ENCODE assay signal across 11 cellular contexts in genomic region chr9:91119147-91119546, GRCh38.
A peak's percentile ranks its signal among the peaks of the same experiment; 100 is the strongest.
DNase-seq lines count a peak whose midpoint lies in the region; ATAC-seq and TF ChIP-seq lines count a peak whose summit lies in the region.
"Had no signal": no experiment of that assay in that cellular context is flagged by ENCODE, and none has a peak within 500 bp of the region (broad histone marks: within the 10 kb centered on the region; RNA-seq: fewer than 3 reads in every experiment).

No MANE protein-coding gene starts in this region.

- peaks cover 12% of the 10 kb centered on the region for H3K36me3 Mint-ChIP-seq in glutamatergic neuron (ENCODE audit: unreplicated experiment)

- peaks cover 29% of the 10 kb centered on the region for H3K4me1 ChIP-seq in skeletal muscle satellite cell (ENCODE audit: control insufficient read depth, insufficient read depth, low read length)

- H3K9ac ChIP-seq in skeletal muscle satellite cell (ENCODE audit: low read depth, low read length) = peak overlapping the region; percentile 62

- peak overlapping the region; percentile 35 for H3K4me3 Mint-ChIP-seq in glutamatergic neuron (ENCODE audit: unreplicated experiment)
- H3K4me3 Mint-ChIP-seq: activated T-cell treated with anti-CD3 and anti-CD28 coated beads, Interleukin-2, amount 50 U/mL, for 4 hours; naive thymus-derived CD4-positive, alpha-beta T cell had no signal

- no peak overlapping the region for H3K4me3 ChIP-seq in skeletal muscle satellite cell (ENCODE audit: low read length)

- H3K4me2 ChIP-seq in skeletal muscle satellite cell (ENCODE audit: low read length) = peak overlapping the region; percentile 50

- no peak for TF ChIP-seq CTCF in glutamatergic neuron (IDR thresholded peaks at IDR 0.05; ENCODE audit: partially characterized antibody, unreplicated experiment)

- H3K27me3 Mint-ChIP-seq in glutamatergic neuron (ENCODE audit: unreplicated experiment) = no peaks in the 10 kb centered on the region

- no peaks in the 10 kb centered on the region for H3K36me3 ChIP-seq in skeletal muscle satellite cell (ENCODE audit: insufficient read depth, low read length)

- H3K9me3 ChIP-seq in skeletal muscle satellite cell (replicated peaks; ENCODE audit: low read length) = no peaks in the 10 kb centered on the region

- H3K27ac Mint-ChIP-seq in glutamatergic neuron (ENCODE audit: unreplicated experiment) = no peak overlapping the region

- H3K4me1 Mint-ChIP-seq in glutamatergic neuron (ENCODE audit: low read depth, unreplicated experiment) = peaks cover 15% of the 10 kb centered on the region

- ATAC-seq in HG02798 (IDR thresholded peaks at IDR 0.05; ENCODE audit: poor library complexity, unreplicated experiment) (no peak), HG03045 (IDR thresholded peaks at IDR 0.05; ENCODE audit: unreplicated experiment) (no peak), HG03432 (IDR thresholded peaks at IDR 0.05; ENCODE audit: unreplicated experiment) (no peak), HG02678 (IDR thresholded peaks at IDR 0.05; ENCODE audit: unreplicated experiment) (no peak)
- ATAC-seq: activated T-cell treated with anti-CD3 and anti-CD28 coated beads, Interleukin-2, amount 50 U/mL, for 4 hours; naive thymus-derived CD4-positive, alpha-beta T cell had no signal

- no peaks in the 10 kb centered on the region for H3K27me3 ChIP-seq in skeletal muscle satellite cell (ENCODE audit: control insufficient read depth, insufficient read depth, low read length)

- peak; percentile 76 for DNase-seq in GM04504 (ENCODE audit: low read depth)
- DNase-seq in amniotic stem cell (lab: John Stamatoyannopoulos, UW) = peak; percentile 36
- no peak for DNase-seq in glutamatergic neuron
- DNase-seq: activated T-cell treated with anti-CD3 and anti-CD28 coated beads, Interleukin-2, amount 50 U/mL, for 4 hours; effector CD8-positive, alpha-beta T cell; naive thymus-derived CD4-positive, alpha-beta T cell had no signal

- H3K9me3 Mint-ChIP-seq in glutamatergic neuron (ENCODE audit: unreplicated experiment) = peaks cover 4% of the 10 kb centered on the region
- H3K9me3 Mint-ChIP-seq: activated T-cell treated with anti-CD3 and anti-CD28 coated beads, Interleukin-2, amount 50 U/mL, for 4 hours had no signal
